Comparison of ENCODE assay signal across 8 cellular contexts in the genomic region with DNA sequence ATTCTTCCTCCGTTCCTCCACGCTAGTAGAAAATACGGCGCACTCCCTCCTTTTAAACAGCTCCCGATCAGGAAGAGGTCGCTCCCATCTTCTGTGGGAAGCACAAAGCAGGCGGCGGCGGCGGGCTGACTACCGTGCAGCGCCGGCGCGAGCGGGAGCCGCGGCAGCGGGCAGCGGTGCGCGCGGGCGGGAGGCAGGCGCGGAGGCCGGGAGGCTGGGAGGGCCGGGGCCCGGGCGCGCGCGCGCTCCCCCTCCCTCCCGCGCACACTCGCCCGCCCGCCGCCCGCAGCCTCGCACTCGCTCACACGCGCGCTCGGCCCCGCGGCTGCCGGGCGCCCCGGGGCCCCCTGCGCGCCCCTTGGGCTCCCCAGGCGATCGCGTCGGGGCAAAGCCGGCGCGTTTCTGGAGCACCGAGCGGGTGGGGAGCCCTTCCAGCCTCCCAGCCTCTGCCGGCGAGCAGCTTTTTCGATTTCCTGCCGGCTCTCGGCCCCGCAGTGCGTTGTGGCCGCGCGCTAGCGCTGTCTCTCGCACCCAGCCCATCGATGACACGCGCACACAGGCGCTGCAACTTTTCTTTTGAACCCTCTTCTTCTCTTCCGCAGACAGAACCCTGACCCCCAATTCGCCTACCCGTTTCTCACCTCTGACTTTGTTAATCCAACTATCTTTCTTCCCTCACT. TPM values are rescaled to one million over a fixed set of nuclear protein-coding genes. Genes with fewer than 3 reads are reported as not detected.
A peak's percentile ranks its signal among the peaks of the same experiment; 100 is the strongest.
DNase-seq lines count a peak whose midpoint lies in the region; ATAC-seq, FAIRE-seq and TF ChIP-seq lines count a peak whose summit lies in the region.

Gene SLC8A1, minus strand, starts transcription at position 165 of the 680 bp plus-strand sequence.

- peaks cover 24% of the 10 kb centered on the region for H3K27me3 Mint-ChIP-seq in brain
- H3K27me3 Mint-ChIP-seq in immature natural killer cell (ENCODE audit: low read depth in 3 of 3), result peaks cover 7 to 9% (median 9%) of the 10 kb centered on the region in 3 donors

- H3K27me3 ChIP-seq in ACC112 (ENCODE audit: insufficient read depth, low read length) (no peaks in the 10 kb centered on the region), skeletal muscle satellite cell (ENCODE audit: control insufficient read depth, insufficient read depth, low read length) (no peaks in the 10 kb centered on the region)

- H3K79me2 ChIP-seq in ACC112 (ENCODE audit: control insufficient read depth, insufficient read depth, low read length, unreplicated experiment), result peaks cover 8% of the 10 kb centered on the region

- H3K9ac ChIP-seq in skeletal muscle satellite cell (ENCODE audit: low read depth, low read length), result peak within 1 kb of the TSS; percentile 84

- H3K4me1 ChIP-seq in ACC112 (ENCODE audit: control insufficient read depth, insufficient read depth, low read length, unreplicated experiment) (peaks cover 14% of the 10 kb centered on the region), skeletal muscle satellite cell (ENCODE audit: control insufficient read depth, insufficient read depth, low read length) (peaks cover 32% of the 10 kb centered on the region)

- H2AFZ ChIP-seq in ACC112 (ENCODE audit: low read length, unreplicated experiment), result peak within 1 kb of the TSS; percentile 90

- peaks cover 0 to 12% (median 6%) of the 10 kb centered on the region in 5 experiments for H3K9me3 Mint-ChIP-seq in brain
- peaks cover 0 to 7% (median 6%) of the 10 kb centered on the region in 6 donors for H3K9me3 Mint-ChIP-seq in immature natural killer cell

- TF ChIP-seq POLR2A in GM12891 (IDR thresholded peaks at IDR 0.05; ENCODE audit: low read depth, low read length), result no peak

- FAIRE-seq in GM12891 (lab: Jason Lieb, UNC), result no peak

- DNase-seq in GM12891 (ENCODE audit: insufficient read length, low spot score) (peak; percentile 19), NCI-H2227 (lab: John Stamatoyannopoulos, UW; ENCODE audit: unreplicated experiment) (peak; percentile 82), immature natural killer cell (no peak), SHP77 (lab: John Stamatoyannopoulos, UW) (no peak)

- no peak within 1 kb of the TSS for H3K27ac ChIP-seq in ACC112 (ENCODE audit: low read depth, low read length)

- H3K36me3 Mint-ChIP-seq in brain (peaks cover 11% of the 10 kb centered on the region), immature natural killer cell (peaks cover 0 to 4% (median 0%) of the 10 kb centered on the region in 3 donors)

- H3K4me3 Mint-ChIP-seq in brain, result peak within 1 kb of the TSS; percentile 88 to 94 (median 93)
- H3K4me3 Mint-ChIP-seq in immature natural killer cell, result peak within 1 kb of the TSS; percentile 68 to 85 (median 79)

- H3K4me2 ChIP-seq in skeletal muscle satellite cell (ENCODE audit: low read length), result peak within 1 kb of the TSS; percentile 95

- peak within 1 kb of the TSS; percentile 90 to 100 (median 93) for H3K27ac Mint-ChIP-seq in brain
- H3K27ac Mint-ChIP-seq in immature natural killer cell, result no peak within 1 kb of the TSS

- ATAC-seq in GM21786 (IDR thresholded peaks at IDR 0.05; ENCODE audit: unreplicated experiment), result no peak

- TF ChIP-seq CTCF in brain (conservative IDR thresholded peaks at IDR 0.05), result no peak

- peaks cover 62% of the 10 kb centered on the region for H3K4me1 Mint-ChIP-seq in brain
- H3K4me1 Mint-ChIP-seq in immature natural killer cell, result peaks cover 7 to 23% of the 10 kb centered on the region in 2 donors

- H3K4me3 ChIP-seq in ACC112 (ENCODE audit: low read depth, low read length) (peak within 1 kb of the TSS; percentile 92), skeletal muscle satellite cell (ENCODE audit: low read length) (peak within 1 kb of the TSS; percentile 82)

- H3K36me3 ChIP-seq in ACC112 (ENCODE audit: insufficient read depth, low read length) (no peaks in the 10 kb centered on the region), skeletal muscle satellite cell (ENCODE audit: insufficient read depth, low read length) (peaks cover 3% of the 10 kb centered on the region)

- no peaks in the 10 kb centered on the region for H3K9me3 ChIP-seq in skeletal muscle satellite cell (replicated peaks; ENCODE audit: low read length)

TF ChIP-seq in GM12891, 5 proteins besides CTCF, POLR2A, EP300 and RAD21:
- TF ChIP-seq SPI1 (IDR thresholded peaks at IDR 0.05; ENCODE audit: low read depth, low read length), result no peak
- TF ChIP-seq POLR2AphosphoS5 (IDR thresholded peaks at IDR 0.05; ENCODE audit: low read depth, low read length), result no peak
- TF ChIP-seq POU2F2 (IDR thresholded peaks at IDR 0.05; ENCODE audit: low read depth, low read length), result no peak
- no peak for TF ChIP-seq PAX5 (IDR thresholded peaks at IDR 0.05; ENCODE audit: insufficient read depth, low read length, severe bottlenecking)
- no peak for TF ChIP-seq TAF1 (IDR thresholded peaks at IDR 0.05; ENCODE audit: low read depth, low read length)
TF ChIP-seq in GM12891: peak in this region for 0.

RNA-seq across cellular contexts. Expression of gene SLC8A1, which starts in this region (rescaled TPM):
- 0.03 TPM for polyA plus RNA-seq in GM12891 (2012; ENCODE audit: low read depth, missing spikeins)
- polyA plus RNA-seq in brain (ENCODE audit: insufficient read depth, low read depth, low replicate concordance) (7.6 TPM), immature natural killer cell (under 1 TPM; 0.01 to 0.34 (median 0.11) TPM)
- 22.9 and 24.1 TPM in 2 replicates for total RNA-seq in skeletal muscle satellite cell (2012; rRNA removed)

Comparison
In these comparisons a context has a peak if more than half of its experiments do, and no peak if none do; other contexts are left out.
1. DNase-seq: peak in GM12891 (single experiment) and NCI-H2227 (single experiment); none in immature natural killer cell (0 of 3) and SHP77 (0 of 2).
2. H3K27ac Mint-ChIP-seq: peak in brain (5 of 5); none in immature natural killer cell (0 of 6).